In genomic region chr2:43088148-43089073, GRCh38 we compare ENCODE assay signal across 11 cellular contexts.
DNase-seq lines count a peak whose midpoint lies in the region; ATAC-seq and TF ChIP-seq lines count a peak whose summit lies in the region.
"Had no signal": no experiment of that assay in that cellular context is flagged by ENCODE, and none has a peak within 500 bp of the region (broad histone marks: within the 10 kb centered on the region; RNA-seq: fewer than 3 reads in every experiment).

No MANE protein-coding gene starts in this region.

- no peak overlapping the region for H3K4me3 Mint-ChIP-seq in natural killer cell treated with Interleukin-12 subunit alpha and Interleukin-12 subunit beta and Interleukin-15 and Interleukin-18, amount 100 ng/mL, for 72 hours
- no peak overlapping the region for H3K4me3 Mint-ChIP-seq in natural killer cell
- no peak overlapping the region for H3K4me3 Mint-ChIP-seq in neural crest cell

- no peaks in the 10 kb centered on the region for H3K9me3 Mint-ChIP-seq in natural killer cell treated with Interleukin-12 subunit alpha and Interleukin-12 subunit beta and Interleukin-15 and Interleukin-18, amount 100 ng/mL, for 72 hours
- H3K9me3 Mint-ChIP-seq in natural killer cell (peaks cover 2 to 4% of the 10 kb centered on the region in 2 donors), neural crest cell (peaks cover 5% of the 10 kb centered on the region)

- DNase-seq in natural killer cell treated with Interleukin-12 subunit alpha and Interleukin-12 subunit beta and Interleukin-15 and Interleukin-18, amount 100 ng/mL, for 72 hours (ENCODE audit: low spot score), result peak; percentile 38
- DNase-seq in natural killer cell (no peak), epithelial cell of esophagus (ENCODE audit: low read depth) (peak; percentile 27), neural crest cell (ENCODE audit: low read depth, low spot score) (no peak), NCI-H187 (lab: John Stamatoyannopoulos, UW) (no peak), mesenteric fat pad (ENCODE audit: low spot score) (no peak)
- DNase-seq: DMS79 treated with DMSO at 0.1 percent for 48 hours, MM.1S, NCI-H446 treated with DMSO at 0.1 percent for 48 hours had no signal

- H3K36me3 Mint-ChIP-seq in natural killer cell treated with Interleukin-12 subunit alpha and Interleukin-12 subunit beta and Interleukin-15 and Interleukin-18, amount 100 ng/mL, for 72 hours, result no peaks in the 10 kb centered on the region
- H3K36me3 Mint-ChIP-seq in natural killer cell, result peaks cover 11% of the 10 kb centered on the region
- peaks cover 14% of the 10 kb centered on the region for H3K36me3 Mint-ChIP-seq in neural crest cell (ENCODE audit: low read depth)

- intact Hi-C loops in natural killer cell (cut with micrococcal nuclease), result no loop called here

- no peak overlapping the region for H3K27ac Mint-ChIP-seq in natural killer cell treated with Interleukin-12 subunit alpha and Interleukin-12 subunit beta and Interleukin-15 and Interleukin-18, amount 100 ng/mL, for 72 hours
- H3K27ac Mint-ChIP-seq in natural killer cell, result no peak overlapping the region
- peak overlapping the region; percentile 47 for H3K27ac Mint-ChIP-seq in neural crest cell (ENCODE audit: unreplicated experiment)

- no peaks in the 10 kb centered on the region for H3K27me3 Mint-ChIP-seq in natural killer cell treated with Interleukin-12 subunit alpha and Interleukin-12 subunit beta and Interleukin-15 and Interleukin-18, amount 100 ng/mL, for 72 hours
- H3K27me3 Mint-ChIP-seq in natural killer cell (ENCODE audit: low read depth in 2 of 2) (no peaks in the 10 kb centered on the region), neural crest cell (ENCODE audit: low read depth) (no peaks in the 10 kb centered on the region)

- no peak overlapping the region for H3K4me3 ChIP-seq in epithelial cell of esophagus (ENCODE audit: low read length)

- ATAC-seq in natural killer cell treated with Interleukin-12 subunit alpha and Interleukin-12 subunit beta and Interleukin-15 and Interleukin-18, amount 100 ng/mL, for 72 hours, result no peak
- no peak for ATAC-seq in natural killer cell
- ATAC-seq in GM21825 (IDR thresholded peaks at IDR 0.05; ENCODE audit: unreplicated experiment), result no peak
- no peak for ATAC-seq in HG02870 (IDR thresholded peaks at IDR 0.05; ENCODE audit: unreplicated experiment)

- no peak for TF ChIP-seq CTCF in natural killer cell (IDR thresholded peaks at IDR 0.05)
- no peak for TF ChIP-seq CTCF in epithelial cell of esophagus (IDR thresholded peaks at IDR 0.05; ENCODE audit: insufficient read depth, low read depth, low read length, missing control alignments)
- TF ChIP-seq CTCF in neural crest cell (conservative IDR thresholded peaks at IDR 0.05), result no peak

- peaks cover 12 to 13% of the 10 kb centered on the region in 2 donors for H3K4me1 Mint-ChIP-seq in natural killer cell treated with Interleukin-12 subunit alpha and Interleukin-12 subunit beta and Interleukin-15 and Interleukin-18, amount 100 ng/mL, for 72 hours (ENCODE audit: low read depth in 2 of 2)
- peaks cover 21 to 39% of the 10 kb centered on the region in 2 donors for H3K4me1 Mint-ChIP-seq in natural killer cell
- peaks cover 64% of the 10 kb centered on the region for H3K4me1 Mint-ChIP-seq in neural crest cell

Comparison
In these comparisons a context has a peak if more than half of its experiments do, and no peak if none do; other contexts are left out.
1. DNase-seq: peak in natural killer cell treated with Interleukin-12 subunit alpha and Interleukin-12 subunit beta and Interleukin-15 and Interleukin-18, amount 100 ng/mL, for 72 hours (single experiment) and epithelial cell of esophagus (single experiment); none in natural killer cell (single experiment), neural crest cell (single experiment), NCI-H187 (0 of 2) and mesenteric fat pad (single experiment).